7 cellular contexts compared by ENCODE assay signal in genomic region chr16:4538386-4539235, GRCh38. TPM values are rescaled to one million over a fixed set of nuclear protein-coding genes. Genes with fewer than 3 reads are reported as not detected.
DNase-seq lines count a peak whose midpoint lies in the region; ATAC-seq and TF ChIP-seq lines count a peak whose summit lies in the region.

Gene CDIP1, minus strand, starts transcription at chr16:4538773. Its CDS starts 24,643 bp downstream, at chr16:4514130.

- WGBS in mammary epithelial cell (ENCODE audit: low coverage, missing lambda C conversion rate), result 6% methylated on average over 31 of the region's 62 CpGs

- CTCF ChIA-PET in mammary epithelial cell (lab: Charles Lee; ENCODE audit: low non-redundant PET), result interaction anchor here (0.8 kb wide), 1 partner anchor 10 kb away, joined by 5 read pairs; no protein-coding TSS in a partner anchor

- no peaks in the 10 kb centered on the region for H3K27me3 ChIP-seq in mammary epithelial cell (ENCODE audit: insufficient read depth, low read length)
- peaks cover 3% of the 10 kb centered on the region for H3K27me3 ChIP-seq in skeletal muscle satellite cell (ENCODE audit: control insufficient read depth, insufficient read depth, low read length)

- dilution Hi-C loops in mammary epithelial cell (cut with HindIII; ENCODE audit: low sequenced_read_pairs), result no loop called here

- no peaks in the 10 kb centered on the region for H4K20me1 ChIP-seq in mammary epithelial cell (ENCODE audit: insufficient read depth, low read length)

- peak within 1 kb of the TSS; percentile 37 for H3K27ac ChIP-seq in mammary epithelial cell (ENCODE audit: insufficient read depth, low read depth, low read length)

- no TSS peak for BruUV-seq in mammary epithelial cell (replicated peaks; lab: Mats Ljungman, UMichigan)

- H3K36me3 ChIP-seq in mammary epithelial cell (ENCODE audit: insufficient read depth, low read length) (no peaks in the 10 kb centered on the region), skeletal muscle satellite cell (ENCODE audit: insufficient read depth, low read length) (no peaks in the 10 kb centered on the region)

- H3K9ac ChIP-seq in mammary epithelial cell (ENCODE audit: insufficient read depth, low read length) (peak within 1 kb of the TSS; percentile 59), skeletal muscle satellite cell (ENCODE audit: low read depth, low read length) (peak within 1 kb of the TSS; percentile 78)

- intact Hi-C loops in mammary epithelial cell (cut with micrococcal nuclease), result loop anchor here (5.0 to 10.0 kb wide), 3 partner anchors 76 to 306 kb away; partner anchors contain the start of genes GLYR1, TFAP4, UBALD1 and UBN1

- DNase-seq in NCI-H2171 (lab: John Stamatoyannopoulos, UW) (peak; percentile 96), mammary epithelial cell (peak; percentile 95)

- H3K4me1 ChIP-seq in mammary epithelial cell (ENCODE audit: insufficient read depth, low read length) (peaks cover 14% of the 10 kb centered on the region), skeletal muscle satellite cell (ENCODE audit: control insufficient read depth, insufficient read depth, low read length) (peaks cover 4% of the 10 kb centered on the region)

- H2AFZ ChIP-seq in mammary epithelial cell (ENCODE audit: low read depth, low read length), result peak within 1 kb of the TSS; percentile 85

- H3K4me2 ChIP-seq in mammary epithelial cell (ENCODE audit: insufficient read depth, low read depth, low read length), result peak within 1 kb of the TSS; percentile 94
- peak within 1 kb of the TSS; percentile 86 for H3K4me2 ChIP-seq in skeletal muscle satellite cell (ENCODE audit: low read length)

- in situ Hi-C loops in mammary epithelial cell (cut with MboI; ENCODE audit: low sequenced_read_pairs in 2 of 2), result no loop called here

- peaks cover 50% of the 10 kb centered on the region for H3K79me2 ChIP-seq in mammary epithelial cell (ENCODE audit: insufficient read depth, low read length)

- H3K4me3 ChIP-seq in WI38 (ENCODE audit: low read depth, low read length), result peak within 1 kb of the TSS; percentile 63
- H3K4me3 ChIP-seq in mammary epithelial cell (replicated peaks in 1 of 3; ENCODE audit: insufficient read depth in 1 of 3, low read depth in 2 of 3, low read length in 3 of 3), result peak within 1 kb of the TSS; percentile 80 to 84 (median 82)
- H3K4me3 ChIP-seq in iPS-18c (ENCODE audit: insufficient read depth, low read depth, low read length), result peak within 1 kb of the TSS; percentile 88
- peak within 1 kb of the TSS; percentile 82 for H3K4me3 ChIP-seq in skeletal muscle satellite cell (ENCODE audit: low read length)

- TF ChIP-seq CTCF in WI38 (IDR thresholded peaks at IDR 0.05; ENCODE audit: low read depth, low read length) (no peak), mammary epithelial cell (conservative IDR thresholded peaks at IDR 0.05 in 1 of 2, IDR thresholded peaks at IDR 0.05 in 1 of 2; ENCODE audit: extremely low read depth in 1 of 2, insufficient read depth in 1 of 2, low read depth in 1 of 2, low read length in 2 of 2) (peak in 1 of 2 donors; percentile 31)

- H3K9me3 ChIP-seq in mammary epithelial cell (replicated peaks; ENCODE audit: insufficient read depth, low read length), result peaks cover 12% of the 10 kb centered on the region
- peaks cover 6% of the 10 kb centered on the region for H3K9me3 ChIP-seq in iPS-18c (ENCODE audit: control insufficient read depth, insufficient read depth, low read length)
- peaks cover 4% of the 10 kb centered on the region for H3K9me3 ChIP-seq in skeletal muscle satellite cell (replicated peaks; ENCODE audit: low read length)

- ATAC-seq in GM18511 (IDR thresholded peaks at IDR 0.05; ENCODE audit: unreplicated experiment) (peak; percentile 84), HG03064 (IDR thresholded peaks at IDR 0.05; ENCODE audit: low read depth, unreplicated experiment) (peak; percentile 75)

RNA-seq across cellular contexts. Expression of gene CDIP1, which starts in this region (rescaled TPM):
- 10 to 100 TPM; 63.3 to 81.8 TPM for total RNA-seq in mammary epithelial cell
- polyA plus RNA-seq in mammary epithelial cell, result 56.7 TPM
- polyA minus RNA-seq in mammary epithelial cell, result 82.2 TPM
- 3.3 and 10.6 TPM in 2 replicates for total RNA-seq in skeletal muscle satellite cell (2012; rRNA removed)

Comparison
In these comparisons a context has a peak if more than half of its experiments do, and no peak if none do; other contexts are left out.
1. Peak in every context shown above with its lines: DNase-seq, ATAC-seq, H3K4me3 ChIP-seq and H3K27ac ChIP-seq.